8 cellular contexts compared by ENCODE assay signal in the genomic region with DNA sequence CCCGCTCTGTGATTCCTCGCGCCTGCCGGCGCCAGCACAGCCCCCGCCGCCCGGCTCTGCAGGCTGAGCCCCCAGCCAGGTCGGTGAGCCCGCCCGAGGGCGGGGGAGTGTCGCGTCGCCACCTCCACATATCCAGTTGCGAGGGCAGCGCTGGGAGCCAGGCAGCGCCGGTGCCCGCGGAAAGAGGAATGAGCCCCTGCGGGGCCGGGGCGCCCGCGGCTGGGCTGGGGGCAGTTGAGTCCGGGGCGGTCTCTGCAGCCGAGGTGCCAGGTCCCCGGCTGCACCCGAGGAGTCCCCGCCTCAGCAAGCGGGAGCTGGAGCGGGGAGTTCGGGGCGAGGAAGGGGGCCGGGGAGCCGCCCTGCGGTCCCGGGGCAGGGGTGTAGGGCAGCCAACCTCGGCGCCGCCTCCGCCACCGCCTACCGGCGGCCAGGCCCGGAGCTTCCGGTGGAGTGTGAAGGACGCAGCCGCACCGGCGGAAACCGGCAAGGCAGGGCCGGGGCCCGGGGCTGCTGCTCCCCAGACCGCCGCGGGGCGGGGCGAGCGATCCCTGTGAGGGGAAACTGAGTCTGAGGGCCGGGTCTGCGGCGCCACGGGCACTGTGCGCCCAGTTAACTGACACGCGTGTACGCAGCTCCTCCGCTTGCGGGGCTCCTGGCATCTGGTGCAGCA. TPM values are rescaled to one million over a fixed set of nuclear protein-coding genes. Genes with fewer than 3 reads are reported as not detected.
DNase-seq lines count a peak whose midpoint lies in the region; ATAC-seq and TF ChIP-seq lines count a peak whose summit lies in the region.

No MANE protein-coding gene starts in this region.

- intact Hi-C loops in transverse colon (cut with DNase I; ENCODE audit: low total_unique reads) = no loop called here

- DNase-seq in NCI-H2107 (lab: John Stamatoyannopoulos, UW) = peak; percentile 15
- DNase-seq in NCI-H2107 treated with DMSO at 0.1 percent for 48 hours (lab: John Stamatoyannopoulos, UW; ENCODE audit: unreplicated experiment) = no peak
- DNase-seq in NCI-H774 (lab: John Stamatoyannopoulos, UW) = peak; percentile 71
- peak; percentile 69 for DNase-seq in activated T-helper 9 cell treated with anti-CD3 and anti-CD28 coated beads, Interleukin-2, amount 50 U/mL, for 16 hours (ENCODE audit: low read depth)
- DNase-seq in fibroblast of villous mesenchyme (ENCODE audit: low read depth) = peak; percentile 59
- DNase-seq in nephron progenitor cell = peak; percentile 74
- DNase-seq in transverse colon = peak; percentile 88

- peaks cover 3% of the 10 kb centered on the region for H3K9me3 Mint-ChIP-seq in nephron progenitor cell

- H3K4me1 Mint-ChIP-seq in nephron progenitor cell = peaks cover 31% of the 10 kb centered on the region

- no peaks in the 10 kb centered on the region for H3K36me3 Mint-ChIP-seq in nephron progenitor cell (ENCODE audit: low read depth)

- peak; percentile 68 for TF ChIP-seq POLR2A in transverse colon (IDR thresholded peaks at IDR 0.05)

- H3K27ac Mint-ChIP-seq in nephron progenitor cell = no peak overlapping the region

- no peaks in the 10 kb centered on the region for H3K9me3 ChIP-seq in transverse colon

- H3K4me3 Mint-ChIP-seq in nephron progenitor cell = peak overlapping the region; percentile 81

- H3K27ac ChIP-seq in transverse colon = peak overlapping the region; percentile 87 to 96 (median 92)

- 2% methylated on average over 21 of the region's 72 CpGs; no CpG with 5 or more reads in 1 of the 2 donors for WGBS in transverse colon (ENCODE audit: low coverage in 1 of 2), 2 donors

- TF ChIP-seq CTCF in fibroblast of villous mesenchyme (IDR thresholded peaks at IDR 0.05; ENCODE audit: insufficient read depth, low read depth, low read length) = peak; percentile 9
- TF ChIP-seq CTCF in nephron progenitor cell (IDR thresholded peaks at IDR 0.05) = no peak
- peak; percentile 32 to 61 (median 38) for TF ChIP-seq CTCF in transverse colon (IDR thresholded peaks at IDR 0.05)

- TF ChIP-seq EP300 in transverse colon (IDR thresholded peaks at IDR 0.05; ENCODE audit: low read depth) = no peak

- H3K4me3 ChIP-seq in fibroblast of villous mesenchyme (ENCODE audit: low read depth, low read length) (peak overlapping the region; percentile 60), transverse colon (peak overlapping the region; percentile 39 to 95 (median 89))

- H3K27me3 Mint-ChIP-seq in nephron progenitor cell (ENCODE audit: low read depth, poor library complexity) = peaks cover 28% of the 10 kb centered on the region

- H3K27me3 ChIP-seq in transverse colon = no peaks in the 10 kb centered on the region

- in situ Hi-C loops in transverse colon (cut with MboI; ENCODE audit: low pct_ligation_motif_present in 1 of 4, low pct_unique_long_range_greater_than_20kb in 1 of 4, low sequenced_read_pairs in 3 of 4) = loop anchor here in 3 of 4 donors (25.0 kb wide), 1 partner anchor 167 kb away; no protein-coding TSS in a partner anchor

- no peaks in the 10 kb centered on the region for H3K36me3 ChIP-seq in transverse colon

- peak; percentile 25 for ATAC-seq in HG02973 (IDR thresholded peaks at IDR 0.05; ENCODE audit: unreplicated experiment)

- peaks cover 9 to 33% (median 17%) of the 10 kb centered on the region in 4 donors for H3K4me1 ChIP-seq in transverse colon

RNA-seq across cellular contexts. Expression of a gene that starts 2.3 kb away (rescaled TPM):
- total RNA-seq in fibroblast of villous mesenchyme (0.86 and 1.6 TPM in 2 replicates), transverse colon (1 to 10 TPM; 2.2 to 7.2 (median 4.3) TPM)

RNA-seq across cellular contexts. Expression of a gene that starts 51.9 kb away (rescaled TPM):
- 27.1 and 35.8 TPM in 2 replicates for total RNA-seq in fibroblast of villous mesenchyme
- total RNA-seq in transverse colon = 10 to 100 TPM in 2 of 4 donors, 1 to 10 TPM in 2; 6.7 to 11.1 (median 9.3) TPM
